In the genomic region with DNA sequence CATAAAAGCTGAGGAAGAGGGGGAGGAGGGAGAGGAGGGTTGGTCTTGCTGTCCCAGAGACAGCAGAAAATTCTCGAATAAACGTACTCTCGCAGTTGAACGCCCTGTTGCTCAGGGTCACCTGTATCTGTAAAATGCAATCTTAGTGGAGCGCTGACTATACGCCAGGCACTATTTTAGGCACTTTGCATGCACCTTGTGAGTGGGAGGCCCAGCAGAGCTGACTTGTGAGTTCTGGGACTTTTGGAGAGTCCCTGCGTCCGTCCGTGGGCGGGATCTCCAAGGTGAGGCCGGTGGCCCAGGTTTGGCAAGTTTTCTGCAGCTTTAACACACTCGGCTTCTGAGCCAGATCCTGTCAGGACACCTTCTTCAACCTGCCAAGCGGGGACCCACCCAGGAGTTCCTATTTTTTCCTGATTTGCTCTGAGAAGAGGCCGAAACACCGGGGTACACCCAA, we compare ENCODE assay signal across 7 cellular contexts.
DNase-seq lines count a peak whose midpoint lies in the region; ATAC-seq lines count a peak whose summit lies in the region.

No MANE protein-coding gene starts in this region.

- peaks cover 6% of the 10 kb centered on the region for H3K4me1 Mint-ChIP-seq in activated naive CD4-positive, alpha-beta T cell treated with anti-CD3 and anti-CD28 coated beads, Interleukin-2, amount 10 ng/mL, durations not matched to agents 7 days and 5 days

- no peaks in the 10 kb centered on the region for H3K36me3 Mint-ChIP-seq in activated naive CD4-positive, alpha-beta T cell treated with anti-CD3 and anti-CD28 coated beads, Interleukin-2, amount 10 ng/mL, durations not matched to agents 7 days and 5 days

- ATAC-seq in GM19395 (IDR thresholded peaks at IDR 0.05; ENCODE audit: unreplicated experiment) (peak; percentile 19), HG03442 (IDR thresholded peaks at IDR 0.05; ENCODE audit: unreplicated experiment) (peak; percentile 30)

- H3K9me3 Mint-ChIP-seq in activated naive CD4-positive, alpha-beta T cell treated with anti-CD3 and anti-CD28 coated beads, Interleukin-2, amount 10 ng/mL, durations not matched to agents 7 days and 5 days, result no peaks in the 10 kb centered on the region

- peaks cover 85% of the 10 kb centered on the region for H3K27me3 Mint-ChIP-seq in activated naive CD4-positive, alpha-beta T cell treated with anti-CD3 and anti-CD28 coated beads, Interleukin-2, amount 10 ng/mL, durations not matched to agents 7 days and 5 days

- no peak overlapping the region for H3K27ac Mint-ChIP-seq in activated naive CD4-positive, alpha-beta T cell treated with anti-CD3 and anti-CD28 coated beads, Interleukin-2, amount 10 ng/mL, durations not matched to agents 7 days and 5 days

- no peak for DNase-seq in activated naive CD4-positive, alpha-beta T cell treated with anti-CD3 and anti-CD28 coated beads, Interleukin-2, amount 10 ng/mL, durations not matched to agents 7 days and 5 days
- DNase-seq in islet precursor cell (peak; percentile 88), T1000 (lab: John Stamatoyannopoulos, UW) (no peak), KBM-7 (no peak)
- DNase-seq in stimulated activated CD4-positive, alpha-beta T cell treated with anti-CD3 and anti-CD28 coated beads, Interleukin-2, amount 100 ng/mL, for 4 hours (ENCODE audit: low read depth), result peak; percentile 33

- H3K4me3 Mint-ChIP-seq in activated naive CD4-positive, alpha-beta T cell treated with anti-CD3 and anti-CD28 coated beads, Interleukin-2, amount 10 ng/mL, durations not matched to agents 7 days and 5 days, result peak overlapping the region; percentile 69

- CTCF ChIA-PET in activated naive CD4-positive, alpha-beta T cell treated with anti-CD3 and anti-CD28 coated beads, Interleukin-2, amount 10 ng/mL, durations not matched to agents 7 days and 5 days (lab: Charles Lee), result interaction anchor here (1.2 to 5.8 kb wide), 7 partner anchors 9 to 287 kb away, joined by 3 to 109 read pairs (median 4); no protein-coding TSS in a partner anchor

- in situ Hi-C loops in KBM-7 (cut with MboI; ENCODE audit: low pct_unique_long_range_greater_than_20kb, low sequenced_read_pairs), result no loop called here

Comparison
In these comparisons a context has a peak if more than half of its experiments do, and no peak if none do; other contexts are left out.
1. DNase-seq: peak in islet precursor cell (single experiment) and stimulated activated CD4-positive, alpha-beta T cell treated with anti-CD3 and anti-CD28 coated beads, Interleukin-2, amount 100 ng/mL, for 4 hours (single experiment); none in activated naive CD4-positive, alpha-beta T cell treated with anti-CD3 and anti-CD28 coated beads, Interleukin-2, amount 10 ng/mL, durations not matched to agents 7 days and 5 days (single experiment), T1000 (single experiment) and KBM-7 (single experiment).